ENCODE assay signal across 1 cellular context in the genomic region with DNA sequence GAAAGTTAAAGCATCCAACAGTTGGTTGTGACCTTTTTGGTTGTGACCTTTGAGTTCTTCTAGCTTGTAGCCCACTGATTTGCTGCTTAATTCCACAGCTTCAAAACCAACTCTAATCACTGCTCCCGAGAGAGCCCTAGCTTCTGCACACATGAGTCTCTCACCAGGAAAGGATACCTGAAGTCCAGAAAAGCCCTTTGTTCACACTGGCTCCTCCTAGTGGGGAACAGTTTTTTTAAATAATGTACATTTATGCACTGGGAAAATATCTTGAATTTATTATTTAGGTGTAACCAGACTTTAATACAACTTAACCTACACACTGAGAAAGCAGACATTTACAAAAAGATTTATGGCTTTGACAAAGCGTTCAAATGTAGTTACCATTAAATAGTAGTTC.
TF ChIP-seq lines count a peak whose summit lies in the region.

No MANE protein-coding gene starts in this region.

TF ChIP-seq in WTC11, 78 proteins besides CTCF, POLR2A, EP300 and RAD21 (continued from another document):
- TF ChIP-seq, protein P1, sequence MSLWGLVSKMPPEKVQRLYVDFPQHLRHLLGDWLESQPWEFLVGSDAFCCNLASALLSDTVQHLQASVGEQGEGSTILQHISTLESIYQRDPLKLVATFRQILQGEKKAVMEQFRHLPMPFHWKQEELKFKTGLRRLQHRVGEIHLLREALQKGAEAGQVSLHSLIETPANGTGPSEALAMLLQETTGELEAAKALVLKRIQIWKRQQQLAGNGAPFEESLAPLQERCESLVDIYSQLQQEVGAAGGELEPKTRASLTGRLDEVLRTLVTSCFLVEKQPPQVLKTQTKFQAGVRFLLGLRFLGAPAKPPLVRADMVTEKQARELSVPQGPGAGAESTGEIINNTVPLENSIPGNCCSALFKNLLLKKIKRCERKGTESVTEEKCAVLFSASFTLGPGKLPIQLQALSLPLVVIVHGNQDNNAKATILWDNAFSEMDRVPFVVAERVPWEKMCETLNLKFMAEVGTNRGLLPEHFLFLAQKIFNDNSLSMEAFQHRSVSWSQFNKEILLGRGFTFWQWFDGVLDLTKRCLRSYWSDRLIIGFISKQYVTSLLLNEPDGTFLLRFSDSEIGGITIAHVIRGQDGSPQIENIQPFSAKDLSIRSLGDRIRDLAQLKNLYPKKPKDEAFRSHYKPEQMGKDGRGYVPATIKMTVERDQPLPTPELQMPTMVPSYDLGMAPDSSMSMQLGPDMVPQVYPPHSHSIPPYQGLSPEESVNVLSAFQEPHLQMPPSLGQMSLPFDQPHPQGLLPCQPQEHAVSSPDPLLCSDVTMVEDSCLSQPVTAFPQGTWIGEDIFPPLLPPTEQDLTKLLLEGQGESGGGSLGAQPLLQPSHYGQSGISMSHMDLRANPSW (CRISPR knock-in tag; conservative IDR thresholded peaks at IDR 0.05; ENCODE audit: low read depth) = no peak
- TF ChIP-seq, protein P2, sequence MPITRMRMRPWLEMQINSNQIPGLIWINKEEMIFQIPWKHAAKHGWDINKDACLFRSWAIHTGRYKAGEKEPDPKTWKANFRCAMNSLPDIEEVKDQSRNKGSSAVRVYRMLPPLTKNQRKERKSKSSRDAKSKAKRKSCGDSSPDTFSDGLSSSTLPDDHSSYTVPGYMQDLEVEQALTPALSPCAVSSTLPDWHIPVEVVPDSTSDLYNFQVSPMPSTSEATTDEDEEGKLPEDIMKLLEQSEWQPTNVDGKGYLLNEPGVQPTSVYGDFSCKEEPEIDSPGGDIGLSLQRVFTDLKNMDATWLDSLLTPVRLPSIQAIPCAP (CRISPR knock-in tag; IDR thresholded peaks at IDR 0.05) = no peak
- no peak for TF ChIP-seq ZNF317 (CRISPR knock-in tag; IDR thresholded peaks at IDR 0.05; ENCODE audit: borderline replicate concordance, low read depth)
- TF ChIP-seq, protein P3, sequence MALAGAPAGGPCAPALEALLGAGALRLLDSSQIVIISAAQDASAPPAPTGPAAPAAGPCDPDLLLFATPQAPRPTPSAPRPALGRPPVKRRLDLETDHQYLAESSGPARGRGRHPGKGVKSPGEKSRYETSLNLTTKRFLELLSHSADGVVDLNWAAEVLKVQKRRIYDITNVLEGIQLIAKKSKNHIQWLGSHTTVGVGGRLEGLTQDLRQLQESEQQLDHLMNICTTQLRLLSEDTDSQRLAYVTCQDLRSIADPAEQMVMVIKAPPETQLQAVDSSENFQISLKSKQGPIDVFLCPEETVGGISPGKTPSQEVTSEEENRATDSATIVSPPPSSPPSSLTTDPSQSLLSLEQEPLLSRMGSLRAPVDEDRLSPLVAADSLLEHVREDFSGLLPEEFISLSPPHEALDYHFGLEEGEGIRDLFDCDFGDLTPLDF (CRISPR knock-in tag; IDR thresholded peaks at IDR 0.05) = no peak
- TF ChIP-seq ESRRA (CRISPR knock-in tag; IDR thresholded peaks at IDR 0.05; ENCODE audit: borderline replicate concordance) = no peak
- no peak for TF ChIP-seq ZNF396 (CRISPR knock-in tag; IDR thresholded peaks at IDR 0.05; ENCODE audit: borderline replicate concordance)
- TF ChIP-seq, protein P4, sequence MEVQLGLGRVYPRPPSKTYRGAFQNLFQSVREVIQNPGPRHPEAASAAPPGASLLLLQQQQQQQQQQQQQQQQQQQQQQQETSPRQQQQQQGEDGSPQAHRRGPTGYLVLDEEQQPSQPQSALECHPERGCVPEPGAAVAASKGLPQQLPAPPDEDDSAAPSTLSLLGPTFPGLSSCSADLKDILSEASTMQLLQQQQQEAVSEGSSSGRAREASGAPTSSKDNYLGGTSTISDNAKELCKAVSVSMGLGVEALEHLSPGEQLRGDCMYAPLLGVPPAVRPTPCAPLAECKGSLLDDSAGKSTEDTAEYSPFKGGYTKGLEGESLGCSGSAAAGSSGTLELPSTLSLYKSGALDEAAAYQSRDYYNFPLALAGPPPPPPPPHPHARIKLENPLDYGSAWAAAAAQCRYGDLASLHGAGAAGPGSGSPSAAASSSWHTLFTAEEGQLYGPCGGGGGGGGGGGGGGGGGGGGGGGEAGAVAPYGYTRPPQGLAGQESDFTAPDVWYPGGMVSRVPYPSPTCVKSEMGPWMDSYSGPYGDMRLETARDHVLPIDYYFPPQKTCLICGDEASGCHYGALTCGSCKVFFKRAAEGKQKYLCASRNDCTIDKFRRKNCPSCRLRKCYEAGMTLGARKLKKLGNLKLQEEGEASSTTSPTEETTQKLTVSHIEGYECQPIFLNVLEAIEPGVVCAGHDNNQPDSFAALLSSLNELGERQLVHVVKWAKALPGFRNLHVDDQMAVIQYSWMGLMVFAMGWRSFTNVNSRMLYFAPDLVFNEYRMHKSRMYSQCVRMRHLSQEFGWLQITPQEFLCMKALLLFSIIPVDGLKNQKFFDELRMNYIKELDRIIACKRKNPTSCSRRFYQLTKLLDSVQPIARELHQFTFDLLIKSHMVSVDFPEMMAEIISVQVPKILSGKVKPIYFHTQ (CRISPR knock-in tag; IDR thresholded peaks at IDR 0.05) = no peak
- TF ChIP-seq, protein P5, sequence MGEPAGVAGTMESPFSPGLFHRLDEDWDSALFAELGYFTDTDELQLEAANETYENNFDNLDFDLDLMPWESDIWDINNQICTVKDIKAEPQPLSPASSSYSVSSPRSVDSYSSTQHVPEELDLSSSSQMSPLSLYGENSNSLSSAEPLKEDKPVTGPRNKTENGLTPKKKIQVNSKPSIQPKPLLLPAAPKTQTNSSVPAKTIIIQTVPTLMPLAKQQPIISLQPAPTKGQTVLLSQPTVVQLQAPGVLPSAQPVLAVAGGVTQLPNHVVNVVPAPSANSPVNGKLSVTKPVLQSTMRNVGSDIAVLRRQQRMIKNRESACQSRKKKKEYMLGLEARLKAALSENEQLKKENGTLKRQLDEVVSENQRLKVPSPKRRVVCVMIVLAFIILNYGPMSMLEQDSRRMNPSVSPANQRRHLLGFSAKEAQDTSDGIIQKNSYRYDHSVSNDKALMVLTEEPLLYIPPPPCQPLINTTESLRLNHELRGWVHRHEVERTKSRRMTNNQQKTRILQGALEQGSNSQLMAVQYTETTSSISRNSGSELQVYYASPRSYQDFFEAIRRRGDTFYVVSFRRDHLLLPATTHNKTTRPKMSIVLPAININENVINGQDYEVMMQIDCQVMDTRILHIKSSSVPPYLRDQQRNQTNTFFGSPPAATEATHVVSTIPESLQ (CRISPR knock-in tag; IDR thresholded peaks at IDR 0.05) = no peak
- TF ChIP-seq, protein P6, sequence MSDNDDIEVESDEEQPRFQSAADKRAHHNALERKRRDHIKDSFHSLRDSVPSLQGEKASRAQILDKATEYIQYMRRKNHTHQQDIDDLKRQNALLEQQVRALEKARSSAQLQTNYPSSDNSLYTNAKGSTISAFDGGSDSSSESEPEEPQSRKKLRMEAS (CRISPR knock-in tag; IDR thresholded peaks at IDR 0.05) = no peak
- no peak for TF ChIP-seq FOXJ3 (CRISPR knock-in tag; IDR thresholded peaks at IDR 0.05; ENCODE audit: borderline replicate concordance)
- no peak for TF ChIP-seq CREB1 (CRISPR knock-in tag; IDR thresholded peaks at IDR 0.05)
- no peak for TF ChIP-seq ZNF121 (CRISPR knock-in tag; IDR thresholded peaks at IDR 0.05)
- TF ChIP-seq NR2C2 (CRISPR knock-in tag; IDR thresholded peaks at IDR 0.05) = no peak
- TF ChIP-seq ZNF138 (CRISPR knock-in tag; conservative IDR thresholded peaks at IDR 0.05) = no peak
- TF ChIP-seq RORB (CRISPR knock-in tag; IDR thresholded peaks at IDR 0.05) = no peak
- TF ChIP-seq, protein P7, sequence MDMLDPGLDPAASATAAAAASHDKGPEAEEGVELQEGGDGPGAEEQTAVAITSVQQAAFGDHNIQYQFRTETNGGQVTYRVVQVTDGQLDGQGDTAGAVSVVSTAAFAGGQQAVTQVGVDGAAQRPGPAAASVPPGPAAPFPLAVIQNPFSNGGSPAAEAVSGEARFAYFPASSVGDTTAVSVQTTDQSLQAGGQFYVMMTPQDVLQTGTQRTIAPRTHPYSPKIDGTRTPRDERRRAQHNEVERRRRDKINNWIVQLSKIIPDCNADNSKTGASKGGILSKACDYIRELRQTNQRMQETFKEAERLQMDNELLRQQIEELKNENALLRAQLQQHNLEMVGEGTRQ (CRISPR knock-in tag; IDR thresholded peaks at IDR 0.05) = no peak
